Comparison of ENCODE assay signal across 1 cellular context in the genomic region with DNA sequence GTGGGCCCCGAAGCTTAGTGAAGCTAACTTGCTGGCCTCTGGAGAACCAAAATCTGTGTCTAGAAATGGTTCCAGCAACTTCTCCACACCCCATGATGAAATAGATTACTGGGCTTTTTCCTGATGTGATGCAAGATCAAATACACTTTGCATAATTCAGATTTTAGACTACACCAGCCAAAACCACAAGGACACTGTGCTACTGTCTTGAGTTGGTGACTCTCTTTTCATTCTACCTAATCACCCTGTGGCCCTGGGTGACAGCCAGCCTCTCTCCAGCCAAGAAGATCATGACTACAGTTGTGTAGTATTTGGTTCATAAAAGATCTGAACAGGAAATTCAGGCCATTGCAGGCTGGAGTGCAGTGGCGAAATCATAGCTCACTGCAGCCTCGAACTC.
TF ChIP-seq lines count a peak whose summit lies in the region.

No MANE protein-coding gene starts in this region.

TF ChIP-seq in liver, 16 proteins besides CTCF, POLR2A, EP300 and RAD21 (continued from another document):
- TF ChIP-seq, protein P1, sequence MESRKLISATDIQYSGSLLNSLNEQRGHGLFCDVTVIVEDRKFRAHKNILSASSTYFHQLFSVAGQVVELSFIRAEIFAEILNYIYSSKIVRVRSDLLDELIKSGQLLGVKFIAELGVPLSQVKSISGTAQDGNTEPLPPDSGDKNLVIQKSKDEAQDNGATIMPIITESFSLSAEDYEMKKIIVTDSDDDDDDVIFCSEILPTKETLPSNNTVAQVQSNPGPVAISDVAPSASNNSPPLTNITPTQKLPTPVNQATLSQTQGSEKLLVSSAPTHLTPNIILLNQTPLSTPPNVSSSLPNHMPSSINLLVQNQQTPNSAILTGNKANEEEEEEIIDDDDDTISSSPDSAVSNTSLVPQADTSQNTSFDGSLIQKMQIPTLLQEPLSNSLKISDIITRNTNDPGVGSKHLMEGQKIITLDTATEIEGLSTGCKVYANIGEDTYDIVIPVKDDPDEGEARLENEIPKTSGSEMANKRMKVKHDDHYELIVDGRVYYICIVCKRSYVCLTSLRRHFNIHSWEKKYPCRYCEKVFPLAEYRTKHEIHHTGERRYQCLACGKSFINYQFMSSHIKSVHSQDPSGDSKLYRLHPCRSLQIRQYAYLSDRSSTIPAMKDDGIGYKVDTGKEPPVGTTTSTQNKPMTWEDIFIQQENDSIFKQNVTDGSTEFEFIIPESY (IDR thresholded peaks at IDR 0.05): no peak
- TF ChIP-seq FOXA1 (IDR thresholded peaks at IDR 0.05) (no peak), YY1 (IDR thresholded peaks at IDR 0.05) (peak; percentile 52), NR2F2 (IDR thresholded peaks at IDR 0.05) (no peak), GABPA (IDR thresholded peaks at IDR 0.05 in 1 of 2, conservative IDR thresholded peaks at IDR 0.05 in 1 of 2) (peak in 1 of 2 donors; percentile 17), SP1 (IDR thresholded peaks at IDR 0.05) (peak; percentile 36), HNF4G (IDR thresholded peaks at IDR 0.05) (no peak), JUND (IDR thresholded peaks at IDR 0.05) (peak; percentile 60 to 66), FOXA2 (IDR thresholded peaks at IDR 0.05) (no peak)
- TF ChIP-seq, protein P2, sequence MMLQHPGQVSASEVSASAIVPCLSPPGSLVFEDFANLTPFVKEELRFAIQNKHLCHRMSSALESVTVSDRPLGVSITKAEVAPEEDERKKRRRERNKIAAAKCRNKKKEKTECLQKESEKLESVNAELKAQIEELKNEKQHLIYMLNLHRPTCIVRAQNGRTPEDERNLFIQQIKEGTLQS (IDR thresholded peaks at IDR 0.05): peak; percentile 90
